In the genomic region with DNA sequence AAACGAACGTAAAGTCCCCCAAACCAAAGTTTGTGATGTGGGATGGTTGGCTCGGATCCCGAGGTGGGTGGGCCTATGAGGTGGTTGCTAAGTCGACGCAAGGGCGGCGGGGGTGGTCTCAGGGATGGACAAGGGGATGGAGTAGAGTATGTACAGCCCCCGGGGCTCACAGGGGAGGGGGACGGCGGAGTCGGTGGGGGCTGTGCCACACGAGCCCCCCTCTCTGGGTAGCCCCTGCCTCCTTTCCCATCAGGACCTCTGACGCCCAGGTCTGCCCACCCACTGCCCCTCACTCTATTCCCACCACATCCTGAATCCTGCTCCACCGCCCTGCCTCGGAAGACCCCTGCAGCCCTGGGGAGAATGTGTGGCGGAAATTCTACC, we compare ENCODE assay signal across 14 cellular contexts. TPM values are rescaled to one million over a fixed set of nuclear protein-coding genes. Genes with fewer than 3 reads are reported as not detected.
"Had no signal": no experiment of that assay in that cellular context is flagged by ENCODE, and none has a peak within 500 bp of the region (broad histone marks: within the 10 kb centered on the region; RNA-seq: fewer than 3 reads in every experiment).

No MANE protein-coding gene starts in this region.

- ATAC-seq: activated T-helper 17 cell treated with anti-CD3 and anti-CD28 coated beads, Interleukin-2, amount 50 U/mL, for 72 hours; esophagus mucosa; natural killer cell treated with Interleukin-12 subunit alpha and Interleukin-12 subunit beta and Interleukin-15 and Interleukin-18, amount 100 ng/mL, for 72 hours had no signal

- DNase-seq: activated CD4-positive, alpha-beta T cell treated with anti-CD3 and anti-CD28 coated beads, Interleukin-2, amount 50 U/mL, for 1 hour; activated CD4-positive, CD25-positive, alpha-beta regulatory T cell; activated naive CD4-positive, alpha-beta T cell treated with anti-CD3 and anti-CD28 coated beads, Interleukin-2, amount 10 ng/mL, durations not matched to agents 7 days and 5 days; activated T-cell treated with anti-CD3 and anti-CD28 coated beads for 4 hours; central memory CD4-positive, alpha-beta T cell; mammary epithelial cell; occipital lobe; stimulated activated CD4-positive, alpha-beta T cell treated with anti-CD3 and anti-CD28 coated beads, Interleukin-15, amount 100 ng/mL, for 24 hours; stomach had no signal

- H3K4me3 ChIP-seq: stomach had no signal

- H3K27me3 ChIP-seq: stomach had no signal

- H3K9me3 ChIP-seq: stomach had no signal

RNA-seq across cellular contexts. Expression of a gene that starts 15.2 kb away (rescaled TPM):
- total RNA-seq: activated CD8-positive, alpha-beta memory T cell treated with anti-CD3 and anti-CD28 coated beads for 36 hours; activated T-helper 17 cell treated with anti-CD3 and anti-CD28 coated beads, Interleukin-2, amount 50 U/mL, for 72 hours; T-helper 2 cell treated with Interferon-gamma antibody and Interleukin-4, amounts not matched to agents 100 ng/mL and 5 ng/mL, for 36 hours had no signal
